ENCODE assay signal across 1 cellular context in the genomic region with DNA sequence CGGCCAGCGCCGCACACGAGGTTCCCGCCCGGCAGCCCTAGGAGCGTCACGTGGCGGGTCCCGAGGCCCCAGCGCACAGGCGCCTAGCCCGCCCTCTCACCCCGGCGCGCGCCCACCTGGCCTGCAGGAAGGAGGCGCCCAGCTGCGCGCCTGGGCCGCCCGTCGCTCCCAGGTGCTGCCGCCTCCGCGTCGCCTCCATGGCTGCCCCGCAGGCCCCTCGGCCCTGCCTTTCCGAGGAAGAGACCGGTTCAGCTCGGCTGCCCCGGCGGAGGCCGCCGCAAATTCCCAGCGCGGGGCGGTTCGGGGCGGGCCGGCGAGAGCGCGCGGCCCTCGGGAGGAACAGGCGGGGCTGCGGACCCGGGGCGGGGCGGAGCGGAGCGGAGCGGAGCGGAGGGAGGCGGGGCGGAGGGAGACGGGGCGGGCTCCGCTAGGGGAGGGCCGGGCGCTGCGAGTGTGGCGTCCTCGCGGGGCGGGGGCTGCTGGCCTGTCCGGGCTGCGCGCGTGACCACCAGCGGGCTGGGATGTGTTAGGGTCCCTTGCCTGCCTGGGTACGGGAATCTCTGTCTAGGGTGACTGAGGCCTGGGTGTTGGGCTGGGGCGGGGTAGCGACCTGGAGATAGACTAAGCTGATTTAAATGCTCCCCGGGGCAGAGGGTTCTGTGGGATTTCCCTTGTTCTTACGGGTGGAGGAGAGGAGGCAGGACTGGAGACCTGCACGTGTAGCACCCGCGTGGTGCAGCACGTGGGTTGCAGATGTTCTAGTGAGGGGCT.
TF ChIP-seq lines count a peak whose summit lies in the region.

A gene (minus strand): TSS at position 343 of the 771 bp plus-strand sequence. CDS start 144 bp downstream, at position 199.

TF ChIP-seq in HepG2, 621 proteins besides CTCF, POLR2A, EP300 and RAD21 (continued from another document and continues in another):
- TF ChIP-seq, protein P1, sequence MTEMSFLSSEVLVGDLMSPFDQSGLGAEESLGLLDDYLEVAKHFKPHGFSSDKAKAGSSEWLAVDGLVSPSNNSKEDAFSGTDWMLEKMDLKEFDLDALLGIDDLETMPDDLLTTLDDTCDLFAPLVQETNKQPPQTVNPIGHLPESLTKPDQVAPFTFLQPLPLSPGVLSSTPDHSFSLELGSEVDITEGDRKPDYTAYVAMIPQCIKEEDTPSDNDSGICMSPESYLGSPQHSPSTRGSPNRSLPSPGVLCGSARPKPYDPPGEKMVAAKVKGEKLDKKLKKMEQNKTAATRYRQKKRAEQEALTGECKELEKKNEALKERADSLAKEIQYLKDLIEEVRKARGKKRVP (CRISPR knock-in tag; IDR thresholded peaks at IDR 0.05): peak in 1 of 2 experiments; percentile 53; a peak in 1 of 4 replicates
- no peak for TF ChIP-seq ZNF552 (CRISPR knock-in tag; IDR thresholded peaks at IDR 0.05; ENCODE audit: borderline replicate concordance)
- TF ChIP-seq ZNF747 (CRISPR knock-in tag; IDR thresholded peaks at IDR 0.05; ENCODE audit: borderline replicate concordance): peak; percentile 40; the same call in 1 of the 2 replicates
- TF ChIP-seq ZNF629 (CRISPR knock-in tag; conservative IDR thresholded peaks at IDR 0.05): peak; percentile 33; the same call in 1 of the 2 replicates
- TF ChIP-seq ZFP37 (CRISPR knock-in tag; IDR thresholded peaks at IDR 0.05; ENCODE audit: borderline replicate concordance): peak; percentile 42; the same call in 1 of the 2 replicates
- TF ChIP-seq ZNF616 (CRISPR knock-in tag; IDR thresholded peaks at IDR 0.05; ENCODE audit: low read depth): peak; percentile 93; the same call in 1 of the 2 replicates
- TF ChIP-seq CHD2 (IDR thresholded peaks at IDR 0.05; ENCODE audit: low read depth, low read length): no peak
- TF ChIP-seq ZNF619 (CRISPR knock-in tag; IDR thresholded peaks at IDR 0.05): no peak
- peak; percentile 53 for TF ChIP-seq HOXA9 (CRISPR knock-in tag; IDR thresholded peaks at IDR 0.05; ENCODE audit: borderline replicate concordance)
- TF ChIP-seq DNMT1 (CRISPR knock-in tag; IDR thresholded peaks at IDR 0.05): 0 out of 2 replicates have a peak, but pooled peaks have one; percentile 41
- TF ChIP-seq, protein P2, sequence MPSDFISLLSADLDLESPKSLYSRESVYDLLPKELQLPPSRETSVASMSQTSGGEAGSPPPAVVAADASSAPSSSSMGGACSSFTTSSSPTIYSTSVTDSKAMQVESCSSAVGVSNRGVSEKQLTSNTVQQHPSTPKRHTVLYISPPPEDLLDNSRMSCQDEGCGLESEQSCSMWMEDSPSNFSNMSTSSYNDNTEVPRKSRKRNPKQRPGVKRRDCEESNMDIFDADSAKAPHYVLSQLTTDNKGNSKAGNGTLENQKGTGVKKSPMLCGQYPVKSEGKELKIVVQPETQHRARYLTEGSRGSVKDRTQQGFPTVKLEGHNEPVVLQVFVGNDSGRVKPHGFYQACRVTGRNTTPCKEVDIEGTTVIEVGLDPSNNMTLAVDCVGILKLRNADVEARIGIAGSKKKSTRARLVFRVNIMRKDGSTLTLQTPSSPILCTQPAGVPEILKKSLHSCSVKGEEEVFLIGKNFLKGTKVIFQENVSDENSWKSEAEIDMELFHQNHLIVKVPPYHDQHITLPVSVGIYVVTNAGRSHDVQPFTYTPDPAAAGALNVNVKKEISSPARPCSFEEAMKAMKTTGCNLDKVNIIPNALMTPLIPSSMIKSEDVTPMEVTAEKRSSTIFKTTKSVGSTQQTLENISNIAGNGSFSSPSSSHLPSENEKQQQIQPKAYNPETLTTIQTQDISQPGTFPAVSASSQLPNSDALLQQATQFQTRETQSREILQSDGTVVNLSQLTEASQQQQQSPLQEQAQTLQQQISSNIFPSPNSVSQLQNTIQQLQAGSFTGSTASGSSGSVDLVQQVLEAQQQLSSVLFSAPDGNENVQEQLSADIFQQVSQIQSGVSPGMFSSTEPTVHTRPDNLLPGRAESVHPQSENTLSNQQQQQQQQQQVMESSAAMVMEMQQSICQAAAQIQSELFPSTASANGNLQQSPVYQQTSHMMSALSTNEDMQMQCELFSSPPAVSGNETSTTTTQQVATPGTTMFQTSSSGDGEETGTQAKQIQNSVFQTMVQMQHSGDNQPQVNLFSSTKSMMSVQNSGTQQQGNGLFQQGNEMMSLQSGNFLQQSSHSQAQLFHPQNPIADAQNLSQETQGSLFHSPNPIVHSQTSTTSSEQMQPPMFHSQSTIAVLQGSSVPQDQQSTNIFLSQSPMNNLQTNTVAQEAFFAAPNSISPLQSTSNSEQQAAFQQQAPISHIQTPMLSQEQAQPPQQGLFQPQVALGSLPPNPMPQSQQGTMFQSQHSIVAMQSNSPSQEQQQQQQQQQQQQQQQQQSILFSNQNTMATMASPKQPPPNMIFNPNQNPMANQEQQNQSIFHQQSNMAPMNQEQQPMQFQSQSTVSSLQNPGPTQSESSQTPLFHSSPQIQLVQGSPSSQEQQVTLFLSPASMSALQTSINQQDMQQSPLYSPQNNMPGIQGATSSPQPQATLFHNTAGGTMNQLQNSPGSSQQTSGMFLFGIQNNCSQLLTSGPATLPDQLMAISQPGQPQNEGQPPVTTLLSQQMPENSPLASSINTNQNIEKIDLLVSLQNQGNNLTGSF (CRISPR knock-in tag; IDR thresholded peaks at IDR 0.05): peak; percentile 77
- no peak for TF ChIP-seq ZNF569 (CRISPR knock-in tag; IDR thresholded peaks at IDR 0.05; ENCODE audit: borderline replicate concordance)
- peak; percentile 11; the same call in 1 of the 2 replicates for TF ChIP-seq NR2F2 (IDR thresholded peaks at IDR 0.05; ENCODE audit: borderline replicate concordance, low read depth)
- no peak for TF ChIP-seq CC2D1A (CRISPR knock-in tag; IDR thresholded peaks at IDR 0.05)
- TF ChIP-seq, protein P3, sequence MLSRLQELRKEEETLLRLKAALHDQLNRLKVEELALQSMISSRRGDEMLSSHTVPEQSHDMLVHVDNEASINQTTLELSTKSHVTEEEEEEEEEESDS (CRISPR knock-in tag; IDR thresholded peaks at IDR 0.05; ENCODE audit: borderline replicate concordance): peak; percentile 62; the same call in 1 of the 2 replicates
- no peak for TF ChIP-seq ZNF562 (CRISPR knock-in tag; IDR thresholded peaks at IDR 0.05; ENCODE audit: borderline replicate concordance)
- peak; percentile 82; the same call in 1 of the 2 replicates for TF ChIP-seq ZNF776 (CRISPR knock-in tag; IDR thresholded peaks at IDR 0.05)
- TF ChIP-seq ZNF709 (CRISPR knock-in tag; IDR thresholded peaks at IDR 0.05): peak; percentile 90; the same call in 1 of the 2 replicates
- TF ChIP-seq, protein P4, sequence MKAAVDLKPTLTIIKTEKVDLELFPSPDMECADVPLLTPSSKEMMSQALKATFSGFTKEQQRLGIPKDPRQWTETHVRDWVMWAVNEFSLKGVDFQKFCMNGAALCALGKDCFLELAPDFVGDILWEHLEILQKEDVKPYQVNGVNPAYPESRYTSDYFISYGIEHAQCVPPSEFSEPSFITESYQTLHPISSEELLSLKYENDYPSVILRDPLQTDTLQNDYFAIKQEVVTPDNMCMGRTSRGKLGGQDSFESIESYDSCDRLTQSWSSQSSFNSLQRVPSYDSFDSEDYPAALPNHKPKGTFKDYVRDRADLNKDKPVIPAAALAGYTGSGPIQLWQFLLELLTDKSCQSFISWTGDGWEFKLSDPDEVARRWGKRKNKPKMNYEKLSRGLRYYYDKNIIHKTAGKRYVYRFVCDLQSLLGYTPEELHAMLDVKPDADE (CRISPR knock-in tag; IDR thresholded peaks at IDR 0.05): 0 out of 2 replicates have a peak, but pooled peaks have one; percentile 54
- no peak for TF ChIP-seq SMYD3 (CRISPR knock-in tag; IDR thresholded peaks at IDR 0.05)
- peak; percentile 49; the same call in 1 of the 2 replicates for TF ChIP-seq CAMTA2 (CRISPR knock-in tag; IDR thresholded peaks at IDR 0.05; ENCODE audit: borderline replicate concordance)
- TF ChIP-seq, protein P5, sequence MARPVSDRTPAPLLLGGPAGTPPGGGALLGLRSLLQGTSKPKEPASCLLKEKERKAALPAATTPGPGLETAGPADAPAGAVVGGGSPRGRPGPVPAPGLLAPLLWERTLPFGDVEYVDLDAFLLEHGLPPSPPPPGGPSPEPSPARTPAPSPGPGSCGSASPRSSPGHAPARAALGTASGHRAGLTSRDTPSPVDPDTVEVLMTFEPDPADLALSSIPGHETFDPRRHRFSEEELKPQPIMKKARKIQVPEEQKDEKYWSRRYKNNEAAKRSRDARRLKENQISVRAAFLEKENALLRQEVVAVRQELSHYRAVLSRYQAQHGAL (CRISPR knock-in tag; IDR thresholded peaks at IDR 0.05; ENCODE audit: not compliant biosample characterization): peak; percentile 81
- TF ChIP-seq, protein P6, sequence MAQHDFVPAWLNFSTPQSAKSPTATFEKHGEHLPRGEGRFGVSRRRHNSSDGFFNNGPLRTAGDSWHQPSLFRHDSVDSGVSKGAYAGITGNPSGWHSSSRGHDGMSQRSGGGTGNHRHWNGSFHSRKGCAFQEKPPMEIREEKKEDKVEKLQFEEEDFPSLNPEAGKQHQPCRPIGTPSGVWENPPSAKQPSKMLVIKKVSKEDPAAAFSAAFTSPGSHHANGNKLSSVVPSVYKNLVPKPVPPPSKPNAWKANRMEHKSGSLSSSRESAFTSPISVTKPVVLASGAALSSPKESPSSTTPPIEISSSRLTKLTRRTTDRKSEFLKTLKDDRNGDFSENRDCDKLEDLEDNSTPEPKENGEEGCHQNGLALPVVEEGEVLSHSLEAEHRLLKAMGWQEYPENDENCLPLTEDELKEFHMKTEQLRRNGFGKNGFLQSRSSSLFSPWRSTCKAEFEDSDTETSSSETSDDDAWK (CRISPR knock-in tag; IDR thresholded peaks at IDR 0.05): no peak
- no peak for TF ChIP-seq ZNF354B (CRISPR knock-in tag; IDR thresholded peaks at IDR 0.05)
- 0 out of 2 replicates have a peak, but pooled peaks have one; percentile 69 for TF ChIP-seq PRMT3 (CRISPR knock-in tag; IDR thresholded peaks at IDR 0.05; ENCODE audit: borderline replicate concordance, low read depth)
- no peak for TF ChIP-seq FOXK1 (CRISPR knock-in tag; IDR thresholded peaks at IDR 0.05; ENCODE audit: borderline replicate concordance, low read depth)
- TF ChIP-seq, protein P7, sequence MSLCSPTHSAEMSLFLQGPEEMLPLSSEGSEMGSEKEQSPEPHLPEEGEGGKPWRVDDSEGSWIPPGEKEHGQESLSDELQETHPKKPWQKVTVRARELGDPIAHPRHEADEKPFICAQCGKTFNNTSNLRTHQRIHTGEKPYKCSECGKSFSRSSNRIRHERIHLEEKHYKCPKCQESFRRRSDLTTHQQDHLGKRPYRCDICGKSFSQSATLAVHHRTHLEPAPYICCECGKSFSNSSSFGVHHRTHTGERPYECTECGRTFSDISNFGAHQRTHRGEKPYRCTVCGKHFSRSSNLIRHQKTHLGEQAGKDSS (CRISPR knock-in tag; IDR thresholded peaks at IDR 0.05; ENCODE audit: borderline replicate concordance, low read depth): 0 out of 2 replicates have a peak, but pooled peaks have one; percentile 56
- TF ChIP-seq CCAR2 (optimal IDR thresholded peaks at IDR 0.05; ENCODE audit: low read depth, low read length): no peak
- no peak for TF ChIP-seq MZF1 (CRISPR knock-in tag; IDR thresholded peaks at IDR 0.05; ENCODE audit: borderline replicate concordance)
- TF ChIP-seq RARG (CRISPR knock-in tag; IDR thresholded peaks at IDR 0.05; ENCODE audit: low read depth): no peak
- no peak for TF ChIP-seq KLF11 (CRISPR knock-in tag; IDR thresholded peaks at IDR 0.05)
- no peak for TF ChIP-seq ZNF781 (CRISPR knock-in tag; IDR thresholded peaks at IDR 0.05; ENCODE audit: borderline replicate concordance, not compliant biosample characterization)
- TF ChIP-seq ZBTB8A (CRISPR knock-in tag; IDR thresholded peaks at IDR 0.05; ENCODE audit: borderline replicate concordance, low read depth): no peak
- no peak for TF ChIP-seq ELF1 (CRISPR knock-in tag; IDR thresholded peaks at IDR 0.05)
- no peak for TF ChIP-seq ZNF343 (CRISPR knock-in tag; IDR thresholded peaks at IDR 0.05)
- TF ChIP-seq BORCS8-MEF2B (CRISPR knock-in tag; IDR thresholded peaks at IDR 0.05): peak; percentile 91
- TF ChIP-seq, protein P8, sequence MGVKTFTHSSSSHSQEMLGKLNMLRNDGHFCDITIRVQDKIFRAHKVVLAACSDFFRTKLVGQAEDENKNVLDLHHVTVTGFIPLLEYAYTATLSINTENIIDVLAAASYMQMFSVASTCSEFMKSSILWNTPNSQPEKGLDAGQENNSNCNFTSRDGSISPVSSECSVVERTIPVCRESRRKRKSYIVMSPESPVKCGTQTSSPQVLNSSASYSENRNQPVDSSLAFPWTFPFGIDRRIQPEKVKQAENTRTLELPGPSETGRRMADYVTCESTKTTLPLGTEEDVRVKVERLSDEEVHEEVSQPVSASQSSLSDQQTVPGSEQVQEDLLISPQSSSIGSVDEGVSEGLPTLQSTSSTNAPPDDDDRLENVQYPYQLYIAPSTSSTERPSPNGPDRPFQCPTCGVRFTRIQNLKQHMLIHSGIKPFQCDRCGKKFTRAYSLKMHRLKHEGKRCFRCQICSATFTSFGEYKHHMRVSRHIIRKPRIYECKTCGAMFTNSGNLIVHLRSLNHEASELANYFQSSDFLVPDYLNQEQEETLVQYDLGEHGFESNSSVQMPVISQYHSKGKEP (CRISPR knock-in tag; IDR thresholded peaks at IDR 0.05): no peak
- no peak; the same call in 1 of the 2 replicates for TF ChIP-seq ARHGAP35 (CRISPR knock-in tag; IDR thresholded peaks at IDR 0.05; ENCODE audit: borderline replicate concordance)
- TF ChIP-seq MAZ (IDR thresholded peaks at IDR 0.05; ENCODE audit: borderline replicate concordance, low read depth, low read length): peak; percentile 49; the same call in 1 of the 2 replicates
- peak; percentile 98 for TF ChIP-seq MAZ (CRISPR knock-in tag; IDR thresholded peaks at IDR 0.05; ENCODE audit: low read depth)
- TF ChIP-seq, protein P9, sequence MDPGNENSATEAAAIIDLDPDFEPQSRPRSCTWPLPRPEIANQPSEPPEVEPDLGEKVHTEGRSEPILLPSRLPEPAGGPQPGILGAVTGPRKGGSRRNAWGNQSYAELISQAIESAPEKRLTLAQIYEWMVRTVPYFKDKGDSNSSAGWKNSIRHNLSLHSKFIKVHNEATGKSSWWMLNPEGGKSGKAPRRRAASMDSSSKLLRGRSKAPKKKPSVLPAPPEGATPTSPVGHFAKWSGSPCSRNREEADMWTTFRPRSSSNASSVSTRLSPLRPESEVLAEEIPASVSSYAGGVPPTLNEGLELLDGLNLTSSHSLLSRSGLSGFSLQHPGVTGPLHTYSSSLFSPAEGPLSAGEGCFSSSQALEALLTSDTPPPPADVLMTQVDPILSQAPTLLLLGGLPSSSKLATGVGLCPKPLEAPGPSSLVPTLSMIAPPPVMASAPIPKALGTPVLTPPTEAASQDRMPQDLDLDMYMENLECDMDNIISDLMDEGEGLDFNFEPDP (CRISPR knock-in tag; conservative IDR thresholded peaks at IDR 0.05): no peak
- TF ChIP-seq ZNF737 (CRISPR knock-in tag; IDR thresholded peaks at IDR 0.05; ENCODE audit: borderline replicate concordance): no peak
- no peak for TF ChIP-seq ZNF605 (CRISPR knock-in tag; IDR thresholded peaks at IDR 0.05)
- no peak for TF ChIP-seq ZFP62 (CRISPR knock-in tag; IDR thresholded peaks at IDR 0.05)
- no peak; the same call in 1 of the 2 replicates for TF ChIP-seq HNF4G (IDR thresholded peaks at IDR 0.05; ENCODE audit: borderline replicate concordance, low read depth, low read length)
- TF ChIP-seq HNF4G (CRISPR knock-in tag; IDR thresholded peaks at IDR 0.05; ENCODE audit: borderline replicate concordance, low read depth): peak; percentile 43; the same call in 1 of the 2 replicates
- TF ChIP-seq, protein P10, sequence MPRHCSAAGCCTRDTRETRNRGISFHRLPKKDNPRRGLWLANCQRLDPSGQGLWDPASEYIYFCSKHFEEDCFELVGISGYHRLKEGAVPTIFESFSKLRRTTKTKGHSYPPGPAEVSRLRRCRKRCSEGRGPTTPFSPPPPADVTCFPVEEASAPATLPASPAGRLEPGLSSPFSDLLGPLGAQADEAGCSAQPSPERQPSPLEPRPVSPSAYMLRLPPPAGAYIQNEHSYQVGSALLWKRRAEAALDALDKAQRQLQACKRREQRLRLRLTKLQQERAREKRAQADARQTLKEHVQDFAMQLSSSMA (CRISPR knock-in tag; IDR thresholded peaks at IDR 0.05): no peak
- peak; percentile 59; the same call in 1 of the 2 replicates for TF ChIP-seq XBP1 (CRISPR knock-in tag; IDR thresholded peaks at IDR 0.05)
- no peak for TF ChIP-seq ZBTB1 (CRISPR knock-in tag; IDR thresholded peaks at IDR 0.05; ENCODE audit: borderline replicate concordance)
